ENCODE assay signal across 8 cellular contexts in the genomic region with DNA sequence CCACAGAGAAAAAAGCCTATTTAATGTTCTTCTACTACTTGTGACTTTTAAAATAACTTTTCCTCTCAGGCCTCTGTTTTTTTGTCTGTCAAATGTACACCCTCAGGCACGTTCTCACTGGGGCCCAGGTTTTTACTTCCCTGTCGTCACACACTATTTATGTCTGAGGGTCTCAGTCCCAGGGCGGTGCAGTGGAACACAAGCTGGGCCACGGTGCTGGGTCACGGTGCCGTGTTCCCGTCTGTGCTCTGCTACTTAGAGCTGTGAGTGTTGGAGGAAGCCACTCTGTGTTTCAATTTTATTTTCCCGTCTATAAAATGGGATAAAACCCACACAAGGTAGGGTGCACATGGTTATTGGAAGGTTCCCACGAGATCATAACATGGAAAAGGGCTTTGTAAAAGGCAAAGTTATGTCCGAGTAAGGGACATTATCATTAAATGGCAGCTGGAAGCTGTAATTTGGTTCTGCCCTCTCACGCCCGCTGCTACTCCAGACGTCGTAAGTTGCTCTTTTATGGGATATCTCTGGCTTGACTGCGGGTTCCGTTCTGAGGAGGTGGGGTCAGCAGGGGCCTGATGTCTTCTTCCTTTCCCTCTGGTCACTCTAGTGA. TPM values are rescaled to one million over a fixed set of nuclear protein-coding genes. Genes with fewer than 3 reads are reported as not detected.
DNase-seq lines count a peak whose midpoint lies in the region; ATAC-seq, FAIRE-seq and TF ChIP-seq lines count a peak whose summit lies in the region.

No MANE protein-coding gene starts in this region.

- no peak for DNase-seq in activated naive CD4-positive, alpha-beta T cell treated with anti-CD3 and anti-CD28 coated beads for 36 hours
- DNase-seq in activated naive CD4-positive, alpha-beta T cell treated with anti-CD3 and anti-CD28 coated beads, Interleukin-2, amount 50 U/mL, for 16 hours, result no peak
- DNase-seq in K562 (ENCODE audit: extremely low read depth in 1 of 4, low spot score in 3 of 4), result peak in 1 of 4 experiments; percentile 46
- DNase-seq in tibial nerve (ENCODE audit: low spot score in 2 of 2), result no peak
- no peak for DNase-seq in NCI-H524 (lab: John Stamatoyannopoulos, UW)
- DNase-seq in activated CD4-positive, alpha-beta T cell treated with anti-CD3 and anti-CD28 coated beads for 1 hour, result no peak
- no peak for DNase-seq in putamen (ENCODE audit: low spot score)

- TF ChIP-seq CTCF in K562 (IDR thresholded peaks at IDR 0.05 in 2 of 3, conservative IDR thresholded peaks at IDR 0.05 in 1 of 3; ENCODE audit: insufficient read depth in 2 of 3, low read depth in 1 of 3, low read length in 3 of 3), result no peak
- TF ChIP-seq CTCF in liver (IDR thresholded peaks at IDR 0.05; ENCODE audit: low read depth, low read length, missing input control), result no peak
- TF ChIP-seq CTCF in tibial nerve (IDR thresholded peaks at IDR 0.05), result no peak

- TF ChIP-seq POLR2A in K562 (conservative IDR thresholded peaks at IDR 0.05) (no peak), tibial nerve (IDR thresholded peaks at IDR 0.05) (no peak)

- peak overlapping the region; percentile 65 for H3K4me3 ChIP-seq in K562
- H3K4me3 ChIP-seq in liver (ENCODE audit: low read depth in 1 of 3, low read length in 3 of 3), result peak overlapping the region; percentile 2 to 74 (median 61)
- H3K4me3 ChIP-seq in tibial nerve, result peak overlapping the region; percentile 71 to 93 (median 86)

- peaks cover 3% of the 10 kb centered on the region for H3K36me3 Mint-ChIP-seq in activated naive CD4-positive, alpha-beta T cell treated with anti-CD3 and anti-CD28 coated beads for 36 hours (ENCODE audit: low read depth)

- no peaks in the 10 kb centered on the region for H3K27me3 Mint-ChIP-seq in activated naive CD4-positive, alpha-beta T cell treated with anti-CD3 and anti-CD28 coated beads for 36 hours (ENCODE audit: low read depth)

- POLR2A ChIA-PET in K562 (lab: Yijun Ruan, JAX), result interaction anchor here (0.7 to 1.7 kb wide), 10 partner anchors 9 to 43 kb away, joined by 3 to 10 read pairs (median 4); partner anchors contain the start of gene REPIN1

- H3K9me3 ChIP-seq in K562 (replicated peaks; ENCODE audit: control insufficient read depth, insufficient read depth, low read depth, low read length) (no peaks in the 10 kb centered on the region), liver (ENCODE audit: control insufficient read depth in 4 of 4, low read length in 3 of 4) (no peaks in the 10 kb centered on the region), tibial nerve (no peaks in the 10 kb centered on the region)

- TF ChIP-seq EP300 in K562 (IDR thresholded peaks at IDR 0.05; ENCODE audit: low read length), result no peak
- TF ChIP-seq EP300 in tibial nerve (IDR thresholded peaks at IDR 0.05), result no peak

- peak; percentile 42 for FAIRE-seq in K562 (lab: Jason Lieb, UNC)

- peak overlapping the region; percentile 82 for H3K4me2 ChIP-seq in K562 (ENCODE audit: insufficient read depth, low read length)

- intact Hi-C loops in activated naive CD4-positive, alpha-beta T cell treated with anti-CD3 and anti-CD28 coated beads for 36 hours (cut with micrococcal nuclease), result loop anchor here (2.0 kb wide), 1 partner anchor 37 kb away; no protein-coding TSS in a partner anchor
- intact Hi-C loops in K562 (cut with micrococcal nuclease), result loop anchor here (2.0 kb wide), 1 partner anchor 25 kb away; the partner anchor contains the start of gene ZNF775

- peak overlapping the region; percentile 79 for H3K27ac Mint-ChIP-seq in activated naive CD4-positive, alpha-beta T cell treated with anti-CD3 and anti-CD28 coated beads for 36 hours

- peak overlapping the region; percentile 85 for H3K4me3 Mint-ChIP-seq in activated naive CD4-positive, alpha-beta T cell treated with anti-CD3 and anti-CD28 coated beads for 36 hours

- TSS peak; percentile 92 for BruUV-seq in K562 (replicated peaks; lab: Mats Ljungman, UMichigan)

- peaks cover 62 to 84% of the 10 kb centered on the region in 2 experiments for H3K4me1 ChIP-seq in K562 (replicated peaks in 1 of 2; ENCODE audit: control insufficient read depth in 2 of 2, insufficient read depth in 2 of 2, low read length in 2 of 2)
- H3K4me1 ChIP-seq in liver (ENCODE audit: control insufficient read depth in 4 of 4, insufficient read depth in 4 of 4, low read length in 3 of 4), result peaks cover 7 to 27% (median 16%) of the 10 kb centered on the region in 4 donors
- H3K4me1 ChIP-seq in tibial nerve, result peaks cover 0 to 43% (median 18%) of the 10 kb centered on the region in 4 donors

- WGBS in K562 (ENCODE audit: insufficient coverage, low coverage, missing lambda C conversion rate), result 17% methylated on average over 16 of the region's 16 CpGs
- WGBS in liver, result 55% methylated on average over 16 of the region's 16 CpGs
- WGBS in tibial nerve, 2 donors, result 22 to 28% methylated on average over 16 of the region's 16 CpGs

- H3K9me1 ChIP-seq in K562 (ENCODE audit: control insufficient read depth, insufficient read depth, low read length), result peaks cover 10% of the 10 kb centered on the region

- peak overlapping the region; percentile 95 for H3K27ac ChIP-seq in K562 (ENCODE audit: extremely low read depth, low read depth, low read length)
- peak overlapping the region; percentile 90 to 92 for H3K27ac ChIP-seq in liver (ENCODE audit: low read depth in 1 of 2, low read length in 2 of 2)
- peak overlapping the region; percentile 93 to 99 (median 98) for H3K27ac ChIP-seq in tibial nerve

- TF ChIP-seq RAD21 in K562 (CRISPR knock-in tag; conservative IDR thresholded peaks at IDR 0.05 in 1 of 2, IDR thresholded peaks at IDR 0.05 in 1 of 2), result 0 out of 4 replicates have a peak, but pooled peaks of 1 of the 2 experiments have one; percentile 8
- TF ChIP-seq RAD21 in liver (IDR thresholded peaks at IDR 0.05), result no peak

- H3K79me2 ChIP-seq in K562 (ENCODE audit: control insufficient read depth, insufficient read depth, low read length), result peaks cover 23% of the 10 kb centered on the region; the same call in 2 of the 3 replicates

- in situ Hi-C loops in K562 (cut with MboI), result no loop called here

- ATAC-seq in K562, result peak; percentile 27; the same call in 2 of the 3 replicates

- H4K20me1 ChIP-seq in K562 (replicated peaks; ENCODE audit: control insufficient read depth, insufficient read depth, low read length), result no peaks in the 10 kb centered on the region

- H3K27me3 ChIP-seq in K562 (ENCODE audit: control insufficient read depth in 2 of 2, insufficient read depth in 2 of 2, low read length in 2 of 2), result no peaks in the 10 kb centered on the region
- no peaks in the 10 kb centered on the region for H3K27me3 ChIP-seq in liver (ENCODE audit: control insufficient read depth in 4 of 4, insufficient read depth in 4 of 4, low read length in 3 of 4)
- H3K27me3 ChIP-seq in tibial nerve, result no peaks in the 10 kb centered on the region

- H3K36me3 ChIP-seq in K562 (ENCODE audit: control insufficient read depth, insufficient read depth, low read length) (peaks cover 9% of the 10 kb centered on the region; the same call in 2 of the 3 replicates), liver (ENCODE audit: control insufficient read depth in 4 of 4, insufficient read depth in 3 of 4, low read depth in 1 of 4, low read length in 3 of 4) (no peaks in the 10 kb centered on the region), tibial nerve (peaks cover 0 to 17% (median 0%) of the 10 kb centered on the region in 3 donors)

- peaks cover 29% of the 10 kb centered on the region for H3K4me1 Mint-ChIP-seq in activated naive CD4-positive, alpha-beta T cell treated with anti-CD3 and anti-CD28 coated beads for 36 hours (ENCODE audit: low read depth)

- H2AFZ ChIP-seq in K562 (ENCODE audit: low read depth, low read length), result peak overlapping the region; percentile 93

- H3K9ac ChIP-seq in K562 (ENCODE audit: insufficient read depth in 1 of 2, low read depth in 2 of 2, low read length in 2 of 2), result peak overlapping the region; percentile 91 to 94
- peak overlapping the region; percentile 72 to 90 for H3K9ac ChIP-seq in liver (ENCODE audit: low read depth in 1 of 2, low read length in 2 of 2)

- H3K9me3 Mint-ChIP-seq in activated naive CD4-positive, alpha-beta T cell treated with anti-CD3 and anti-CD28 coated beads for 36 hours, result no peaks in the 10 kb centered on the region

- CTCF ChIA-PET in activated naive CD4-positive, alpha-beta T cell treated with anti-CD3 and anti-CD28 coated beads for 36 hours (lab: Charles Lee), result interaction anchor here (0.9 to 1.0 kb wide), 4 partner anchors 9 to 354 kb away, joined by 3 to 6 read pairs (median 4); no protein-coding TSS in a partner anchor
- CTCF ChIA-PET in K562 (lab: Yijun Ruan, JAX; ENCODE audit: low intra/inter-chr PET ratio), result interaction anchor here (0.7 kb wide), 1 partner anchor 764 kb away, joined by 3 read pairs; no protein-coding TSS in a partner anchor

RNA-seq across cellular contexts. Expression of gene ZNF775, which starts 25.1 kb away (rescaled TPM):
- total RNA-seq in activated naive CD4-positive, alpha-beta T cell treated with anti-CD3 and anti-CD28 coated beads for 36 hours, result 1 to 10 TPM; 4.5 to 5.2 TPM
- 3.1 and 10.5 TPM in 2 replicates for total RNA-seq in K562 (2011; cell fraction: chromatin; rRNA removed; ENCODE audit: low replicate concordance)
- total RNA-seq in K562 (2011; cell fraction: nucleolus; rRNA removed), result 12.0 and 14.7 TPM in 2 replicates
- 5.9 TPM in 2 replicates for total RNA-seq in K562 (2011; cell fraction: nucleoplasm; rRNA removed)
- 18.6 and 21.8 TPM in 2 replicates for total RNA-seq in K562 (2014; rRNA removed)
- 1.1 and 1.8 TPM in 2 replicates for total RNA-seq in K562 (2014; rRNA removed; fragmentation: Illumina TruSeq; extraction: Trizol)
- 5.5 and 5.7 TPM in 2 replicates for total RNA-seq in K562 (2015; rRNA removed; fragmentation: Illumina TruSeq; extraction: Trizol)
- 18.7 and 19.2 TPM in 2 replicates for total RNA-seq in K562 (2021)
- 4.9 and 8.3 TPM in 2 replicates for polyA plus RNA-seq in K562 (2011; rRNA removed)
- polyA plus RNA-seq in K562 (2011; cell fraction: cytosol; rRNA removed), result 7.9 and 29.5 TPM in 2 replicates
- 9.1 and 15.1 TPM in 2 replicates for polyA plus RNA-seq in K562 (2011; cell fraction: nucleus; rRNA removed)
- 11.8 and 13.9 TPM in 2 replicates for polyA plus RNA-seq in K562 (2012)
- polyA plus RNA-seq in K562 (2014; fragmentation: Illumina TruSeq; extraction: Trizol), result 1.5 and 3.5 TPM in 2 replicates
- polyA plus RNA-seq in K562 (2014; fragmentation: Nextera tagmentation; extraction: Ambion mirVana), result under 1 TPM; 0.04 to 0.20 TPM
- polyA plus RNA-seq in K562 (2014; rRNA removed), result 13.1 and 13.2 TPM in 2 replicates
- polyA minus RNA-seq in K562 (2011; rRNA and poly(A)+ RNA removed), result 1.3 and 1.6 TPM in 2 replicates
- polyA minus RNA-seq in K562 (2011; cell fraction: cytosol; rRNA and poly(A)+ RNA removed), result 7.2 and 17.1 TPM in 2 replicates
- 4.3 and 5.3 TPM in 2 replicates for polyA minus RNA-seq in K562 (2011; cell fraction: nucleus; rRNA and poly(A)+ RNA removed)
- 1 to 10 TPM in 1 of 2 donors, under 1 TPM in 1; 0.33 to 3.1 TPM for total RNA-seq in liver
- polyA plus RNA-seq in liver, result under 1 TPM; 0.08 to 0.72 TPM
- 10 to 100 TPM in 2 of 4 donors, 1 to 10 TPM in 2; 5.9 to 14.3 (median 11.6) TPM for total RNA-seq in tibial nerve

RNA-seq across cellular contexts. Expression of gene REPIN1, which starts 35.7 kb away (rescaled TPM):
- total RNA-seq in activated naive CD4-positive, alpha-beta T cell treated with anti-CD3 and anti-CD28 coated beads for 36 hours, result 10 to 100 TPM; 45.7 to 49.3 TPM
- 109 and 296 TPM in 2 replicates for total RNA-seq in K562 (2011; cell fraction: chromatin; rRNA removed; ENCODE audit: low replicate concordance)
- 251 and 260 TPM in 2 replicates for total RNA-seq in K562 (2011; cell fraction: nucleolus; rRNA removed)
- total RNA-seq in K562 (2011; cell fraction: nucleoplasm; rRNA removed), result 183 and 184 TPM in 2 replicates
- total RNA-seq in K562 (2014; rRNA removed) (212 and 268 TPM in 2 replicates), K562 (2014; rRNA removed; fragmentation: Illumina TruSeq; extraction: Trizol) (46.9 and 56.8 TPM in 2 replicates), K562 (2015; rRNA removed; fragmentation: Illumina TruSeq; extraction: Trizol) (94.0 and 99.6 TPM in 2 replicates), K562 (2021) (277 and 283 TPM in 2 replicates), liver (100 to 1,000 TPM in 1 of 2 donors, 10 to 100 TPM in 1; 44.4 to 118 TPM), tibial nerve (10 to 100 TPM; 65.8 to 70.2 (median 68.3) TPM)
- polyA plus RNA-seq in K562 (2011; rRNA removed) (130 and 189 TPM in 2 replicates), K562 (2014; fragmentation: Illumina TruSeq; extraction: Trizol) (94.3 and 120 TPM in 2 replicates), K562 (2014; fragmentation: Nextera tagmentation; extraction: Ambion mirVana) (10 to 100 TPM in 1 of 2 experiments, 1 to 10 TPM in 1; 8.1 to 11.0 TPM), K562 (2014; rRNA removed) (209 and 237 TPM in 2 replicates), liver (10 to 100 TPM; 17.1 to 65.8 TPM)
- 210 and 322 TPM in 2 replicates for polyA plus RNA-seq in K562 (2011; cell fraction: cytosol; rRNA removed)
- polyA plus RNA-seq in K562 (2011; cell fraction: nucleus; rRNA removed), result 461 and 543 TPM in 2 replicates
- polyA plus RNA-seq in K562 (2012), result 186 and 202 TPM in 2 replicates
- 65.6 and 71.9 TPM in 2 replicates for polyA minus RNA-seq in K562 (2011; rRNA and poly(A)+ RNA removed)
- 96.6 and 122 TPM in 2 replicates for polyA minus RNA-seq in K562 (2011; cell fraction: cytosol; rRNA and poly(A)+ RNA removed)
- polyA minus RNA-seq in K562 (2011; cell fraction: nucleus; rRNA and poly(A)+ RNA removed), result 81.0 and 130 TPM in 2 replicates

RNA-seq across cellular contexts. Expression of gene GIMAP8, which starts 46.2 kb away (rescaled TPM):
- total RNA-seq in activated naive CD4-positive, alpha-beta T cell treated with anti-CD3 and anti-CD28 coated beads for 36 hours, result 1 to 10 TPM; 9.1 to 9.7 TPM
- total RNA-seq in K562 (2011; cell fraction: chromatin; rRNA removed; ENCODE audit: low replicate concordance), result not detected in 2 replicates
- not detected in 2 replicates for total RNA-seq in K562 (2011; cell fraction: nucleolus; rRNA removed)
- total RNA-seq in K562 (2011; cell fraction: nucleoplasm; rRNA removed), result not detected in 2 replicates
- total RNA-seq in K562 (2014; rRNA removed) (not detected in 2 replicates), K562 (2014; rRNA removed; fragmentation: Illumina TruSeq; extraction: Trizol) (not detected in 2 replicates), K562 (2015; rRNA removed; fragmentation: Illumina TruSeq; extraction: Trizol) (not detected in 2 replicates), K562 (2021) (0.16 TPM in 1 of 2 replicates, not detected in the other), liver (1 to 10 TPM; 8.8 to 9.4 TPM), tibial nerve (10 to 100 TPM in 2 of 4 donors, 1 to 10 TPM in 2; 6.3 to 15.9 (median 10.4) TPM)
- polyA plus RNA-seq in K562 (2011; rRNA removed) (not detected in 2 replicates), K562 (2014; fragmentation: Illumina TruSeq; extraction: Trizol) (not detected in 2 replicates), K562 (2014; fragmentation: Nextera tagmentation; extraction: Ambion mirVana) (not detected), K562 (2014; rRNA removed) (not detected in 2 replicates), liver (1 to 10 TPM; 1.6 to 6.4 TPM)
- polyA plus RNA-seq in K562 (2011; cell fraction: cytosol; rRNA removed), result not detected in 2 replicates
- not detected in 2 replicates for polyA plus RNA-seq in K562 (2011; cell fraction: nucleus; rRNA removed)
- 0.01 TPM in 2 replicates for polyA plus RNA-seq in K562 (2012)
- polyA minus RNA-seq in K562 (2011; rRNA and poly(A)+ RNA removed), result not detected in 2 replicates
- polyA minus RNA-seq in K562 (2011; cell fraction: cytosol; rRNA and poly(A)+ RNA removed), result not detected in 2 replicates
- polyA minus RNA-seq in K562 (2011; cell fraction: nucleus; rRNA and poly(A)+ RNA removed), result not detected in 2 replicates

Comparison
In these comparisons a context has a peak if more than half of its experiments do, and no peak if none do; other contexts are left out.
1. RNA of gene GIMAP8, which starts 46.2 kb away (total RNA-seq): 6.3 to 15.9 TPM in tibial nerve, 9.1 to 9.7 TPM in activated naive CD4-positive, alpha-beta T cell treated with anti-CD3 and anti-CD28 coated beads for 36 hours and 8.8 to 9.4 TPM in liver; 0.16 TPM in K562; every median in the first group is over 4 times any median in the second.
2. Peak in every context shown above with its lines, with median percentiles within 50 percentile points of each other: H3K27ac ChIP-seq and H3K4me3 ChIP-seq.